18 cellular contexts compared by ENCODE assay signal in the genomic region with DNA sequence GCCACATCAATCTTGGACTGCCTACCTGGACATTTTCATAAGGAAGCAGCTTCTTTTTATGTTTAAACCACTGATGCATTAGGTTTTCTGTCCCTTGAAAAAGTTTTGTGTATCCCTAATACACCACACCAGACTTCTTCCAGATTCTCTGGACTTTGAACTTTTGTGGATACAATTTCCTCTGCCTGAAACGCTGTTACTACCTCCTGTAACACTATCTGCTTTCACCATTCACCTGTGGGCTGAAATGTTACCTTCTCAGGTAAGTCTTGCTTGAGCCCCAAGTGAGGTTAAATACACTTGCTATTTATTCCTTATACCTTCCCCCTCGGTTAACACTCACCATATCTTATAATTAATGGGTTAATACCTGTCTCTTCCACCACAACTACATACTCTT. TPM values are rescaled to one million over a fixed set of nuclear protein-coding genes. Genes with fewer than 3 reads are reported as not detected.
DNase-seq lines count a peak whose midpoint lies in the region; ATAC-seq, FAIRE-seq and TF ChIP-seq lines count a peak whose summit lies in the region.
"Had no signal": no experiment of that assay in that cellular context is flagged by ENCODE, and none has a peak within 500 bp of the region (broad histone marks: within the 10 kb centered on the region; RNA-seq: fewer than 3 reads in every experiment).

No MANE protein-coding gene starts in this region.

- no peak for ATAC-seq in A549
- ATAC-seq in effector memory CD8-positive, alpha-beta T cell (replicated peaks), result no peak
- ATAC-seq: foreskin keratinocyte had no signal

- H3K4me1 ChIP-seq in A549, result peaks cover 27% of the 10 kb centered on the region

- H3K27ac Mint-ChIP-seq in HFFc6, result peak overlapping the region; percentile 29; the same call in 1 of the 2 replicates
- H3K27ac Mint-ChIP-seq in effector memory CD8-positive, alpha-beta T cell, result peak overlapping the region; percentile 22 to 30
- H3K27ac Mint-ChIP-seq in nephron, result peak overlapping the region in 2 of 3 experiments; percentile 46 to 58

- WGBS in A549 (ENCODE audit: missing lambda C conversion rate), result 40% methylated on average over 2 of the region's 2 CpGs

- CTCF ChIA-PET in A549 (lab: Yijun Ruan, JAX), result interaction anchor here (1.0 to 1.4 kb wide), 4 partner anchors 17 to 227 kb away, joined by 3 to 4 read pairs (median 3); no protein-coding TSS in a partner anchor

- no peak for DNase-seq in A549 (ENCODE audit: low read depth in 1 of 2, low spot score in 1 of 2)
- DNase-seq in HFFc6, result no peak
- DNase-seq in effector memory CD8-positive, alpha-beta T cell, result no peak
- DNase-seq in coronary artery (ENCODE audit: low spot score), result no peak
- no peak for DNase-seq in effector CD4-positive, alpha-beta T cell
- no peak for DNase-seq in NCI-H82 treated with DMSO at 0.1 percent for 48 hours (lab: John Stamatoyannopoulos, UW; ENCODE audit: unreplicated experiment)
- no peak for DNase-seq in glomerular visceral epithelial cell (ENCODE audit: extremely low spot score)
- DNase-seq: activated CD4-positive, alpha-beta T cell treated with anti-CD3 and anti-CD28 coated beads for 48 hours; activated naive CD4-positive, alpha-beta T cell; COR-L47; foreskin keratinocyte; mesenchymal stem cell; NCI-H2081; NCI-H510A treated with DMSO at 0.1 percent for 48 hours had no signal

- no peaks in the 10 kb centered on the region for H3K9me3 Mint-ChIP-seq in HFFc6
- H3K9me3 Mint-ChIP-seq in effector memory CD8-positive, alpha-beta T cell, result no peaks in the 10 kb centered on the region
- no peaks in the 10 kb centered on the region for H3K9me3 Mint-ChIP-seq in nephron

- TF ChIP-seq RAD21 in A549 (conservative IDR thresholded peaks at IDR 0.05 in 1 of 2, IDR thresholded peaks at IDR 0.05 in 1 of 2), result no peak

- no peak overlapping the region for H3K27ac ChIP-seq in A549
- no peak overlapping the region for H3K27ac ChIP-seq in coronary artery
- H3K27ac ChIP-seq: foreskin keratinocyte, KMS-11, neutrophil had no signal

- H3K4me3 ChIP-seq in A549 (no peak overlapping the region), coronary artery (no peak overlapping the region)

- H3K36me3 Mint-ChIP-seq in HFFc6 (ENCODE audit: low read depth) (no peaks in the 10 kb centered on the region; the same call in 1 of the 2 replicates), nephron (ENCODE audit: low read depth) (no peaks in the 10 kb centered on the region)
- peaks cover 33% of the 10 kb centered on the region for H3K36me3 Mint-ChIP-seq in effector memory CD8-positive, alpha-beta T cell (ENCODE audit: insufficient read depth)

- H3K4me3 Mint-ChIP-seq in HFFc6, result no peak overlapping the region; the same call in 1 of the 2 replicates
- peak overlapping the region; percentile 57 to 98 for H3K4me3 Mint-ChIP-seq in effector memory CD8-positive, alpha-beta T cell
- peak overlapping the region in 2 of 3 experiments; percentile 22 to 95 for H3K4me3 Mint-ChIP-seq in nephron

- H3K9me3 ChIP-seq in A549, result no peaks in the 10 kb centered on the region
- H3K9me3 ChIP-seq: neutrophil had no signal

- H3K4me1 Mint-ChIP-seq in HFFc6 (ENCODE audit: low read depth) (peaks cover 52% of the 10 kb centered on the region), nephron (peaks cover 48% of the 10 kb centered on the region)
- H3K4me1 Mint-ChIP-seq in effector memory CD8-positive, alpha-beta T cell (ENCODE audit: low read depth in 2 of 2), result peaks cover 44 to 70% of the 10 kb centered on the region in 2 donors

- TF ChIP-seq POLR2A in A549 (IDR thresholded peaks at IDR 0.05; ENCODE audit: low read length), result no peak

- no peak for TF ChIP-seq EP300 in A549 (IDR thresholded peaks at IDR 0.05)

- H3K4me2 ChIP-seq in A549, result peak overlapping the region; percentile 8; the same call in 2 of the 3 replicates
- H3K4me2 ChIP-seq: KMS-11 had no signal

- H3K27me3 Mint-ChIP-seq in HFFc6 (ENCODE audit: insufficient read depth) (peaks cover 3% of the 10 kb centered on the region), nephron (ENCODE audit: low read depth) (no peaks in the 10 kb centered on the region)
- H3K27me3 Mint-ChIP-seq in effector memory CD8-positive, alpha-beta T cell, result no peaks in the 10 kb centered on the region

- POLR2A ChIA-PET in A549 (lab: Yijun Ruan, JAX), result no interaction called here

- no peak for TF ChIP-seq CTCF in A549 (IDR thresholded peaks at IDR 0.05)
- no peak for TF ChIP-seq CTCF in HFFc6 (IDR thresholded peaks at IDR 0.05)
- TF ChIP-seq CTCF in nephron (IDR thresholded peaks at IDR 0.05; ENCODE audit: unreplicated experiment in 3 of 3), result no peak
- TF ChIP-seq CTCF in coronary artery (IDR thresholded peaks at IDR 0.05), result no peak

- FAIRE-seq in A549 (lab: Jason Lieb, UNC), result no peak
- FAIRE-seq: GM18507 had no signal

TF ChIP-seq in A549, 52 proteins besides CTCF, POLR2A, EP300 and RAD21:
- TF ChIP-seq JUNB (IDR thresholded peaks at IDR 0.05) (no peak), HDAC2 (IDR thresholded peaks at IDR 0.05) (no peak), FOSB (CRISPR knock-in tag; IDR thresholded peaks at IDR 0.05) (no peak), NFE2L2 (conservative IDR thresholded peaks at IDR 0.05; ENCODE audit: low read length) (no peak), CHD4 (IDR thresholded peaks at IDR 0.05; ENCODE audit: borderline replicate concordance) (no peak), CEBPB (IDR thresholded peaks at IDR 0.05) (no peak), ZSCAN20 (CRISPR knock-in tag; IDR thresholded peaks at IDR 0.05) (no peak), BHLHE40 (IDR thresholded peaks at IDR 0.05; ENCODE audit: low read depth, low read length) (no peak), EHF (CRISPR knock-in tag; IDR thresholded peaks at IDR 0.05) (no peak), EHMT2 (IDR thresholded peaks at IDR 0.05; ENCODE audit: low read depth) (no peak), HOXB5 (CRISPR knock-in tag; IDR thresholded peaks at IDR 0.05) (no peak), BCL3 (IDR thresholded peaks at IDR 0.05) (no peak), CBX2 (IDR thresholded peaks at IDR 0.05; ENCODE audit: borderline replicate concordance, low read depth) (no peak)
TF ChIP-seq in A549: peak in this region for 0.

RNA-seq across cellular contexts. Expression of gene ZZEF1, which starts 2.7 kb away (rescaled TPM):
- 22.2 and 36.1 TPM in 2 replicates for polyA plus RNA-seq in A549 (2011; rRNA removed)
- 8.6 and 10.8 TPM in 2 replicates for polyA plus RNA-seq in A549 (2012; cell fraction: cytosol; rRNA removed)
- 26.5 and 32.1 TPM in 2 replicates for polyA plus RNA-seq in A549 (2012; cell fraction: nucleus; rRNA removed)
- polyA plus RNA-seq in A549 (2017; fragmentation: RNase III; extraction: RNeasy Plus Mini Kit Qiagen cat#74134 plus additional on column Dnase treatment), result 10.6 to 13.6 TPM (median 11.7 TPM) in 3 replicates
- polyA minus RNA-seq in A549 (2011; rRNA and poly(A)+ RNA removed), result 121 and 132 TPM in 2 replicates
- total RNA-seq in HFFc6 (2021; fragmentation: NEBNext Ultra II Directional; extraction: Animal tissue kit (Norgen Biotek cat#: 25700)), result 10 to 100 TPM; 19.3 to 26.6 (median 23.1) TPM

RNA-seq across cellular contexts. Expression of gene CYB5D2, which starts 2.9 kb away (rescaled TPM):
- polyA plus RNA-seq in A549 (2011; rRNA removed), result 19.4 and 21.2 TPM in 2 replicates
- 19.2 and 21.9 TPM in 2 replicates for polyA plus RNA-seq in A549 (2012; cell fraction: cytosol; rRNA removed)
- polyA plus RNA-seq in A549 (2012; cell fraction: nucleus; rRNA removed), result 12.0 and 17.9 TPM in 2 replicates
- 15.7 to 22.0 TPM (median 19.4 TPM) in 3 replicates for polyA plus RNA-seq in A549 (2017; fragmentation: RNase III; extraction: RNeasy Plus Mini Kit Qiagen cat#74134 plus additional on column Dnase treatment)
- polyA minus RNA-seq in A549 (2011; rRNA and poly(A)+ RNA removed), result 18.9 and 21.3 TPM in 2 replicates
- 10 to 100 TPM; 12.5 to 22.2 (median 13.1) TPM for total RNA-seq in HFFc6 (2021; fragmentation: NEBNext Ultra II Directional; extraction: Animal tissue kit (Norgen Biotek cat#: 25700))
